Comparison of ENCODE assay signal across 1 cellular context in genomic region chr19:18603255-18603957, GRCh38.
TF ChIP-seq lines count a peak whose summit lies in the region.

No MANE protein-coding gene starts in this region.

TF ChIP-seq in A549, 52 proteins besides CTCF, POLR2A, EP300 and RAD21 (continued from another document):
- no peak for TF ChIP-seq E2F6 (IDR thresholded peaks at IDR 0.05; ENCODE audit: borderline replicate concordance, low read depth)
